Comparison of ENCODE assay signal across 8 cellular contexts in genomic region chr19:33293255-33294057, GRCh38. TPM values are rescaled to one million over a fixed set of nuclear protein-coding genes. Genes with fewer than 3 reads are reported as not detected.
DNase-seq lines count a peak whose midpoint lies in the region; ATAC-seq and TF ChIP-seq lines count a peak whose summit lies in the region.

No MANE protein-coding gene starts in this region.

- H3K27me3 ChIP-seq in cardiac muscle cell: no peaks in the 10 kb centered on the region
- no peaks in the 10 kb centered on the region for H3K27me3 ChIP-seq in right atrium auricular region

- ATAC-seq in left colon (peak; percentile 62), HG03460 (IDR thresholded peaks at IDR 0.05; ENCODE audit: unreplicated experiment) (no peak)

- no peaks in the 10 kb centered on the region for H3K36me3 ChIP-seq in cardiac muscle cell
- H3K36me3 ChIP-seq in right atrium auricular region: no peaks in the 10 kb centered on the region

- H3K27ac ChIP-seq in cardiac muscle cell (peak overlapping the region; percentile 68), right atrium auricular region (no peak overlapping the region)

- H3K4me3 ChIP-seq in cardiac muscle cell (no peak overlapping the region), right atrium auricular region (no peak overlapping the region)

- no peak for TF ChIP-seq CTCF in cardiac muscle cell (IDR thresholded peaks at IDR 0.05; ENCODE audit: low read depth, low read length)
- TF ChIP-seq CTCF in right atrium auricular region (IDR thresholded peaks at IDR 0.05): no peak

- intact Hi-C loops in left colon (cut with DNase I, micrococcal nuclease): no loop called here

- H3K4me1 ChIP-seq in cardiac muscle cell (ENCODE audit: low read depth) (peaks cover 12% of the 10 kb centered on the region), right atrium auricular region (no peaks in the 10 kb centered on the region)

- H3K9me3 ChIP-seq in cardiac muscle cell (ENCODE audit: low read depth) (no peaks in the 10 kb centered on the region), right atrium auricular region (peaks cover 0 to 12% of the 10 kb centered on the region in 2 donors)

- peak in 1 of 2 donors; percentile 73 for DNase-seq in cardiac muscle cell (ENCODE audit: low read depth in 1 of 2, low spot score in 1 of 2)
- no peak for DNase-seq in right atrium auricular region (ENCODE audit: low spot score)
- DNase-seq in SKM-1 (lab: John Stamatoyannopoulos, UW; ENCODE audit: unreplicated experiment): peak; percentile 73
- DNase-seq in left colon: peak; percentile 56 to 66
- no peak for DNase-seq in activated T-cell treated with anti-CD3 and anti-CD28 coated beads, Interleukin-2, amount 50 U/mL, for 48 hours
- DNase-seq in germinal center (ENCODE audit: low spot score): no peak
- DNase-seq in activated CD8-positive, alpha-beta memory T cell treated with anti-CD3 and anti-CD28 coated beads, Interleukin-2, amount 50 U/mL, for 4 hours: no peak

RNA-seq across cellular contexts. Expression of gene CEBPA, which starts 8.9 kb away (rescaled TPM):
- total RNA-seq in cardiac muscle cell: 6.2 and 6.7 TPM in 2 replicates
- polyA plus RNA-seq in cardiac muscle cell: 2.4 and 3.2 TPM in 2 replicates
- total RNA-seq in right atrium auricular region: 10 to 100 TPM in 1 of 2 donors, 1 to 10 TPM in 1; 1.3 to 11.0 TPM
- 10 to 100 TPM; 70.6 to 73.5 TPM for total RNA-seq in left colon

Comparison
In these comparisons a context has a peak if more than half of its experiments do, and no peak if none do; other contexts are left out.
1. DNase-seq: peak in SKM-1 (single experiment) and left colon (2 of 2); none in right atrium auricular region (single experiment), activated T-cell treated with anti-CD3 and anti-CD28 coated beads, Interleukin-2, amount 50 U/mL, for 48 hours (0 of 2), germinal center (single experiment) and activated CD8-positive, alpha-beta memory T cell treated with anti-CD3 and anti-CD28 coated beads, Interleukin-2, amount 50 U/mL, for 4 hours (single experiment).